19 cellular contexts compared by ENCODE assay signal in genomic region chr3:37141676-37142075, GRCh38.
"Had no signal": no experiment of that assay in that cellular context is flagged by ENCODE, and none has a peak within 500 bp of the region (broad histone marks: within the 10 kb centered on the region; RNA-seq: fewer than 3 reads in every experiment).

No MANE protein-coding gene starts in this region.

- H3K9me3 ChIP-seq: esophagus squamous epithelium, heart left ventricle, pancreas, stomach, thoracic aorta, transverse colon had no signal

- H3K4me3 ChIP-seq: esophagus squamous epithelium, heart left ventricle, lung, neural progenitor cell, pancreas, stomach, thoracic aorta, transverse colon had no signal

- H3K36me3 ChIP-seq: neural progenitor cell, pancreas, thoracic aorta had no signal

- DNase-seq: esophagus squamous epithelium; foreskin keratinocyte; heart left ventricle; hippocampal formation; mesenchymal stem cell; midbrain; occipital lobe; pancreas; retina; small intestine; stimulated activated CD4-positive, alpha-beta T cell treated with anti-CD3 and anti-CD28 coated beads, Interleukin-12 subunit alpha, Interleukin-12 subunit beta, amount 100 ng/mL, for 4 hours; stimulated activated naive CD4-positive, alpha-beta T cell; stomach; substantia nigra; transverse colon had no signal

- H3K4me1 ChIP-seq: neural progenitor cell had no signal

- H3K27ac ChIP-seq: esophagus squamous epithelium, foreskin keratinocyte, neural progenitor cell, pancreas, stomach, thoracic aorta, transverse colon had no signal

- H3K27me3 ChIP-seq: esophagus squamous epithelium, foreskin keratinocyte, heart left ventricle, neural progenitor cell, pancreas, stomach, transverse colon had no signal

- ATAC-seq: foreskin keratinocyte; natural killer cell treated with Interleukin-12 subunit alpha and Interleukin-12 subunit beta and Interleukin-15 and Interleukin-18, amount 100 ng/mL, for 72 hours; pancreas had no signal
